In genomic region chr1:39170731-39171375, GRCh38 we compare ENCODE assay signal across 13 cellular contexts. TPM values are rescaled to one million over a fixed set of nuclear protein-coding genes. Genes with fewer than 3 reads are reported as not detected.
DNase-seq lines count a peak whose midpoint lies in the region; ATAC-seq, FAIRE-seq and TF ChIP-seq lines count a peak whose summit lies in the region.
"Had no signal": no experiment of that assay in that cellular context is flagged by ENCODE, and none has a peak within 500 bp of the region (broad histone marks: within the 10 kb centered on the region; RNA-seq: fewer than 3 reads in every experiment).

No MANE protein-coding gene starts in this region.

- H3K9me3 ChIP-seq in astrocyte (ENCODE audit: insufficient read depth, low read depth, low read length): no peaks in the 10 kb centered on the region

- H3K4me3 ChIP-seq in astrocyte (ENCODE audit: insufficient read depth, low read depth, low read length): no peak overlapping the region
- H3K4me3 ChIP-seq: SK-N-MC had no signal

- H2AFZ ChIP-seq in astrocyte (ENCODE audit: low read depth, low read length): no peak overlapping the region

- H3K36me3 Mint-ChIP-seq in astrocyte (ENCODE audit: low read depth, unreplicated experiment) (peaks cover 3% of the 10 kb centered on the region), nephron progenitor cell (ENCODE audit: low read depth) (no peaks in the 10 kb centered on the region)
- no peaks in the 10 kb centered on the region for H3K36me3 Mint-ChIP-seq in activated naive CD8-positive, alpha-beta T cell treated with anti-CD3 and anti-CD28 coated beads for 36 hours
- H3K36me3 Mint-ChIP-seq: CD4-positive, alpha-beta memory T cell had no signal

- H3K9me3 Mint-ChIP-seq in astrocyte (ENCODE audit: unreplicated experiment): no peaks in the 10 kb centered on the region
- H3K9me3 Mint-ChIP-seq in nephron progenitor cell: no peaks in the 10 kb centered on the region
- no peaks in the 10 kb centered on the region for H3K9me3 Mint-ChIP-seq in stimulated activated naive CD8-positive, alpha-beta T cell treated with anti-CD3 and anti-CD28 coated beads, Interleukin-15, amount 100 ng/mL, for 72 hours
- H3K9me3 Mint-ChIP-seq in activated naive CD8-positive, alpha-beta T cell treated with anti-CD3 and anti-CD28 coated beads for 36 hours: no peaks in the 10 kb centered on the region
- H3K9me3 Mint-ChIP-seq: CD4-positive, alpha-beta memory T cell; neural crest cell had no signal

- FAIRE-seq in astrocyte (lab: Jason Lieb, UNC): no peak

- H3K27ac Mint-ChIP-seq in astrocyte (ENCODE audit: unreplicated experiment) (no peak overlapping the region), nephron progenitor cell (peak overlapping the region; percentile 96)
- H3K27ac Mint-ChIP-seq in stimulated activated naive CD8-positive, alpha-beta T cell treated with anti-CD3 and anti-CD28 coated beads, Interleukin-15, amount 100 ng/mL, for 72 hours: peak overlapping the region in 1 of 2 donors; percentile 2
- no peak overlapping the region for H3K27ac Mint-ChIP-seq in activated naive CD8-positive, alpha-beta T cell treated with anti-CD3 and anti-CD28 coated beads for 36 hours

- H3K27me3 Mint-ChIP-seq in astrocyte (ENCODE audit: low read depth, unreplicated experiment) (no peaks in the 10 kb centered on the region), nephron progenitor cell (ENCODE audit: low read depth, poor library complexity) (peaks cover 3% of the 10 kb centered on the region)
- peaks cover 6% of the 10 kb centered on the region for H3K27me3 Mint-ChIP-seq in stimulated activated naive CD8-positive, alpha-beta T cell treated with anti-CD3 and anti-CD28 coated beads, Interleukin-15, amount 100 ng/mL, for 72 hours
- no peaks in the 10 kb centered on the region for H3K27me3 Mint-ChIP-seq in activated naive CD8-positive, alpha-beta T cell treated with anti-CD3 and anti-CD28 coated beads for 36 hours

- H3K9ac ChIP-seq in astrocyte (ENCODE audit: low read length): peak overlapping the region; percentile 21

- H3K4me1 ChIP-seq in astrocyte (ENCODE audit: insufficient read depth, low read length): peaks cover 33% of the 10 kb centered on the region

- DNase-seq in DMS53 (lab: John Stamatoyannopoulos, UW) (peak; percentile 98), NCI-H2029 treated with DMSO at 0.1 percent for 48 hours (lab: John Stamatoyannopoulos, UW) (peak; percentile 100), astrocyte (ENCODE audit: low read depth) (no peak), nephron progenitor cell (no peak)
- no peak for DNase-seq in stimulated activated naive CD8-positive, alpha-beta T cell treated with anti-CD3 and anti-CD28 coated beads, Interleukin-15, amount 100 ng/mL, for 72 hours
- no peak for DNase-seq in activated naive CD8-positive, alpha-beta T cell treated with anti-CD3 and anti-CD28 coated beads for 36 hours
- DNase-seq: activated CD8-positive, alpha-beta memory T cell treated with anti-CD3 and anti-CD28 coated beads, Interleukin-2, amount 50 U/mL, for 4 hours; CD4-positive, alpha-beta memory T cell; central memory CD4-positive, alpha-beta T cell had no signal

- peaks cover 54% of the 10 kb centered on the region for H4K20me1 ChIP-seq in astrocyte (ENCODE audit: insufficient read depth, low read length)

- no peak overlapping the region for H3K27ac ChIP-seq in astrocyte (ENCODE audit: low read depth, low read length)
- H3K27ac ChIP-seq: SK-N-MC had no signal

- no peak overlapping the region for H3K4me2 ChIP-seq in astrocyte (ENCODE audit: low read length)

- no peak for TF ChIP-seq CTCF in astrocyte (IDR thresholded peaks at IDR 0.05; ENCODE audit: insufficient read depth, low read depth, low read length)
- no peak for TF ChIP-seq CTCF in nephron progenitor cell (IDR thresholded peaks at IDR 0.05)

- H3K4me3 Mint-ChIP-seq in astrocyte (ENCODE audit: unreplicated experiment): no peak overlapping the region
- peak overlapping the region; percentile 13 for H3K4me3 Mint-ChIP-seq in nephron progenitor cell
- no peak overlapping the region for H3K4me3 Mint-ChIP-seq in stimulated activated naive CD8-positive, alpha-beta T cell treated with anti-CD3 and anti-CD28 coated beads, Interleukin-15, amount 100 ng/mL, for 72 hours
- H3K4me3 Mint-ChIP-seq in activated naive CD8-positive, alpha-beta T cell treated with anti-CD3 and anti-CD28 coated beads for 36 hours: no peak overlapping the region
- H3K4me3 Mint-ChIP-seq: CD4-positive, alpha-beta memory T cell; neural crest cell had no signal

- ATAC-seq in GM21526 (IDR thresholded peaks at IDR 0.05; ENCODE audit: low FRiP score, unreplicated experiment) (no peak), GM19463 (IDR thresholded peaks at IDR 0.05; ENCODE audit: unreplicated experiment) (no peak)
- ATAC-seq in stimulated activated naive CD8-positive, alpha-beta T cell treated with anti-CD3 and anti-CD28 coated beads, Interleukin-15, amount 100 ng/mL, for 72 hours: no peak

- H3K79me2 ChIP-seq in astrocyte (ENCODE audit: insufficient read depth, low read length): peaks cover 93% of the 10 kb centered on the region

- H3K4me1 Mint-ChIP-seq in astrocyte (ENCODE audit: low read depth, unreplicated experiment): peaks cover 70% of the 10 kb centered on the region
- peaks cover 87% of the 10 kb centered on the region for H3K4me1 Mint-ChIP-seq in nephron progenitor cell
- peaks cover 3% of the 10 kb centered on the region for H3K4me1 Mint-ChIP-seq in stimulated activated naive CD8-positive, alpha-beta T cell treated with anti-CD3 and anti-CD28 coated beads, Interleukin-15, amount 100 ng/mL, for 72 hours
- peaks cover 2% of the 10 kb centered on the region for H3K4me1 Mint-ChIP-seq in activated naive CD8-positive, alpha-beta T cell treated with anti-CD3 and anti-CD28 coated beads for 36 hours
- H3K4me1 Mint-ChIP-seq: CD4-positive, alpha-beta memory T cell had no signal

- H3K36me3 ChIP-seq in astrocyte (ENCODE audit: insufficient read depth, low read length): no peaks in the 10 kb centered on the region

- H3K27me3 ChIP-seq in astrocyte (ENCODE audit: insufficient read depth, low read length): no peaks in the 10 kb centered on the region

RNA-seq across cellular contexts. Expression of gene MACF1, which starts 33.6 kb away (rescaled TPM):
- total RNA-seq in astrocyte: 592 and 694 TPM in 2 replicates
- 100 to 1,000 TPM; 114 to 130 TPM for total RNA-seq in activated naive CD8-positive, alpha-beta T cell treated with anti-CD3 and anti-CD28 coated beads for 36 hours

Comparison
In these comparisons a context has a peak if more than half of its experiments do, and no peak if none do; other contexts are left out.
1. DNase-seq: peak in DMS53 (single experiment) and NCI-H2029 treated with DMSO at 0.1 percent for 48 hours (single experiment); none in astrocyte (single experiment), nephron progenitor cell (single experiment), stimulated activated naive CD8-positive, alpha-beta T cell treated with anti-CD3 and anti-CD28 coated beads, Interleukin-15, amount 100 ng/mL, for 72 hours (0 of 2) and activated naive CD8-positive, alpha-beta T cell treated with anti-CD3 and anti-CD28 coated beads for 36 hours (single experiment).